ENCODE assay signal across 8 cellular contexts in genomic region chr4:6200011-6200921, GRCh38. TPM values are rescaled to one million over a fixed set of nuclear protein-coding genes. Genes with fewer than 3 reads are reported as not detected.
DNase-seq lines count a peak whose midpoint lies in the region; ATAC-seq and TF ChIP-seq lines count a peak whose summit lies in the region.

Gene JAKMIP1 (minus strand): TSS chr4:6200549. CDS start chr4:6112850, 87,699 bp downstream.

- DNase-seq in CD4-positive, alpha-beta T cell: peak; percentile 69 to 81 (median 76)
- DNase-seq in T follicular helper cell (ENCODE audit: low read depth) (peak; percentile 77), adrenal gland (peak; percentile 63 to 92 (median 74)), hepatic stellate cell (ENCODE audit: low spot score) (peak; percentile 63), skeletal muscle cell (ENCODE audit: low read depth) (peak; percentile 5), NCI-H510A treated with DMSO at 0.1 percent for 48 hours (lab: John Stamatoyannopoulos, UW) (no peak)

- H3K9me3 ChIP-seq in CD4-positive, alpha-beta T cell (ENCODE audit: control insufficient read depth, low read length): no peaks in the 10 kb centered on the region
- no peaks in the 10 kb centered on the region for H3K9me3 ChIP-seq in adrenal gland (replicated peaks in 1 of 3)

- TF ChIP-seq CTCF in CD4-positive, alpha-beta T cell (IDR thresholded peaks at IDR 0.05): no peak
- no peak for TF ChIP-seq CTCF in adrenal gland (IDR thresholded peaks at IDR 0.05)

- no peaks in the 10 kb centered on the region for H3K36me3 Mint-ChIP-seq in CD4-positive, alpha-beta T cell (ENCODE audit: low read depth)

- peaks cover 6 to 9% of the 10 kb centered on the region in 2 donors for H3K4me1 ChIP-seq in adrenal gland (replicated peaks in 1 of 2)

- intact Hi-C loops in CD4-positive, alpha-beta T cell (cut with DNase I, micrococcal nuclease): loop anchor here in 1 of 2 experiments (5.0 kb wide), 1 partner anchor 72 kb away; no protein-coding TSS in a partner anchor
- intact Hi-C loops in adrenal gland (cut with DNase I): no loop called here

- no peaks in the 10 kb centered on the region for H3K36me3 ChIP-seq in adrenal gland (replicated peaks in 1 of 2)

- peak; percentile 85 for ATAC-seq in CD4-positive, alpha-beta T cell (ENCODE audit: poor library complexity)
- peak; percentile 76 for ATAC-seq in GM19328 (IDR thresholded peaks at IDR 0.05; ENCODE audit: unreplicated experiment)
- peak; percentile 65 for ATAC-seq in HG03457 (IDR thresholded peaks at IDR 0.05; ENCODE audit: unreplicated experiment)

- peaks cover 3% of the 10 kb centered on the region for H3K9me3 Mint-ChIP-seq in CD4-positive, alpha-beta T cell

- POLR2A ChIA-PET in CD4-positive, alpha-beta T cell (lab: Charles Lee): interaction anchor here (1.2 to 2.2 kb wide), 3 partner anchors 20 to 69 kb away, joined by 3 to 6 read pairs (median 3); partner anchors contain the start of gene WFS1

- no peak within 1 kb of the TSS for H3K27ac ChIP-seq in CD4-positive, alpha-beta T cell (ENCODE audit: low read depth, low read length)
- peak within 1 kb of the TSS in 1 of 5 donors; percentile 59 for H3K27ac ChIP-seq in adrenal gland

- TF ChIP-seq POLR2A in adrenal gland (IDR thresholded peaks at IDR 0.05): no peak

- H3K27me3 ChIP-seq in CD4-positive, alpha-beta T cell (ENCODE audit: control insufficient read depth, insufficient read depth, low read length): peaks cover 15% of the 10 kb centered on the region
- H3K27me3 ChIP-seq in adrenal gland: peaks cover 25% of the 10 kb centered on the region

- H3K27me3 Mint-ChIP-seq in CD4-positive, alpha-beta T cell: peaks cover 63% of the 10 kb centered on the region

- peak within 1 kb of the TSS in 2 of 4 donors; percentile 11 to 69 for H3K4me3 ChIP-seq in adrenal gland
- peak within 1 kb of the TSS; percentile 55 for H3K4me3 ChIP-seq in skeletal muscle cell (ENCODE audit: low read depth, low read length)

- peak within 1 kb of the TSS; percentile 33 for H3K27ac Mint-ChIP-seq in CD4-positive, alpha-beta T cell

- WGBS in adrenal gland, 4 donors: 1 to 2% (median 1%) methylated on average over 33 to 107 of the region's 107 CpGs

- peaks cover 21% of the 10 kb centered on the region for H3K4me1 Mint-ChIP-seq in CD4-positive, alpha-beta T cell (ENCODE audit: low read depth)

- CTCF ChIA-PET in CD4-positive, alpha-beta T cell (lab: Charles Lee): no interaction called here

- H3K4me3 Mint-ChIP-seq in CD4-positive, alpha-beta T cell: peak within 1 kb of the TSS; percentile 86

RNA-seq across cellular contexts. Expression of gene JAKMIP1, which starts in this region (rescaled TPM):
- 1 to 10 TPM; 2.0 to 2.1 TPM for total RNA-seq in CD4-positive, alpha-beta T cell
- 1 to 10 TPM in 3 of 8 donors, under 1 TPM in 3, not detected in 2; 0.14 to 4.6 (median 2.3) TPM for total RNA-seq in adrenal gland
- 1 to 10 TPM; 1.6 to 5.3 (median 4.6) TPM for polyA plus RNA-seq in adrenal gland
